Comparison of ENCODE assay signal across 1 cellular context in the genomic region with DNA sequence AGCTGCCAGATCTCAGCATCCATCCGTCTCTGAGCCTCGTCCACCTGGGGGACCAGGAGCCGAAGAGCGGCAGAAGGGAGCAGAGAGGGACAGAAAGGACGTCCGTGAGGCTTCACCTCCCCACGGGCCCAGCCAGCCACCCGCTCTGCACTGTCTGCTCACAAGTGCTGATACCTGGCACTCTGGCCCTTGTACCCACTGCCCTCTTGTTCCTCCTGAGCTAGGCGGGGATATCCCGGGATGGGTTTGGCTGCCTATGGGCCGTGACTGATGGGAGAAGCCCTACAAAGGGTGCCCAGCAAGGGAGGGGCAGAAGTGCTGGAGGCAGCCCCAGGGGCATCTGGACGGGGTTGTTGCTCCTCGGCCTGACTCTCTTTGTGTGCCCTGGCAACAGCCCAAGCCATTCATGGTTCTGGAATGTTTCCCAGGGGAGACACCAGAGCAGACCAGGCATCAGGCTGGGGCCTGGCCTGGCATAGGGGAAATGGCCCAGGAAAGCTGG.
TF ChIP-seq lines count a peak whose summit lies in the region.

No MANE protein-coding gene starts in this region.

TF ChIP-seq in HepG2, 621 proteins besides CTCF, POLR2A, EP300 and RAD21:
- TF ChIP-seq FOSL2 (CRISPR knock-in tag; IDR thresholded peaks at IDR 0.05): 0 out of 2 replicates have a peak, but pooled peaks have one; percentile 15
- TF ChIP-seq HNRNPL (IDR thresholded peaks at IDR 0.05; ENCODE audit: low read depth, low read length): peak; percentile 64; the same call in 1 of the 2 replicates
- no peak for TF ChIP-seq SIN3A (IDR thresholded peaks at IDR 0.05; ENCODE audit: borderline replicate concordance, low read depth, low read length)
